ENCODE assay signal across 17 cellular contexts in genomic region chr12:58296818-58297217, GRCh38.
DNase-seq lines count a peak whose midpoint lies in the region; ATAC-seq, FAIRE-seq and TF ChIP-seq lines count a peak whose summit lies in the region.
"Had no signal": no experiment of that assay in that cellular context is flagged by ENCODE, and none has a peak within 500 bp of the region (broad histone marks: within the 10 kb centered on the region; RNA-seq: fewer than 3 reads in every experiment).

No MANE protein-coding gene starts in this region.

- no peaks in the 10 kb centered on the region for H3K27me3 Mint-ChIP-seq in astrocyte (ENCODE audit: low read depth, unreplicated experiment)
- H3K27me3 Mint-ChIP-seq in naive thymus-derived CD8-positive, alpha-beta T cell: peaks cover 3 to 38% (median 9%) of the 10 kb centered on the region in 5 donors

- intact Hi-C loops in left cardiac atrium (cut with DNase I): no loop called here

- H3K4me3 ChIP-seq in astrocyte (ENCODE audit: insufficient read depth, low read depth, low read length): no peak overlapping the region
- H3K4me3 ChIP-seq: GM12878, HAP-1 had no signal

- no peaks in the 10 kb centered on the region for H3K4me1 Mint-ChIP-seq in astrocyte (ENCODE audit: low read depth, unreplicated experiment)
- no peaks in the 10 kb centered on the region for H3K4me1 Mint-ChIP-seq in naive thymus-derived CD8-positive, alpha-beta T cell

- no peaks in the 10 kb centered on the region for H3K27me3 ChIP-seq in astrocyte (ENCODE audit: insufficient read depth, low read length)

- no peak overlapping the region for H3K4me2 ChIP-seq in astrocyte (ENCODE audit: low read length)

- FAIRE-seq in astrocyte (lab: Jason Lieb, UNC): no peak
- FAIRE-seq: GM12878, GM19239 had no signal

- no peaks in the 10 kb centered on the region for H3K36me3 Mint-ChIP-seq in astrocyte (ENCODE audit: low read depth, unreplicated experiment)
- no peaks in the 10 kb centered on the region for H3K36me3 Mint-ChIP-seq in naive thymus-derived CD8-positive, alpha-beta T cell

- H3K9me3 ChIP-seq in astrocyte (ENCODE audit: insufficient read depth, low read depth, low read length): no peaks in the 10 kb centered on the region
- H3K9me3 ChIP-seq: HAP-1 had no signal

- H3K36me3 ChIP-seq in astrocyte (ENCODE audit: insufficient read depth, low read length): no peaks in the 10 kb centered on the region
- H3K36me3 ChIP-seq: HAP-1 had no signal

- no peak for TF ChIP-seq CTCF in astrocyte (IDR thresholded peaks at IDR 0.05; ENCODE audit: insufficient read depth, low read depth, low read length)

- no peak overlapping the region for H3K4me3 Mint-ChIP-seq in astrocyte (ENCODE audit: unreplicated experiment)
- H3K4me3 Mint-ChIP-seq in naive thymus-derived CD8-positive, alpha-beta T cell: no peak overlapping the region
- H3K4me3 Mint-ChIP-seq: CD4-positive, alpha-beta T cell had no signal

- H3K27ac ChIP-seq in astrocyte (ENCODE audit: low read depth, low read length): no peak overlapping the region
- H3K27ac ChIP-seq: C4-2B, HL-60 had no signal

- H4K20me1 ChIP-seq in astrocyte (ENCODE audit: insufficient read depth, low read length): no peaks in the 10 kb centered on the region

- H3K9me3 Mint-ChIP-seq in astrocyte (ENCODE audit: unreplicated experiment): no peaks in the 10 kb centered on the region
- no peaks in the 10 kb centered on the region for H3K9me3 Mint-ChIP-seq in naive thymus-derived CD8-positive, alpha-beta T cell
- H3K9me3 Mint-ChIP-seq: CD4-positive, alpha-beta T cell had no signal

- H3K4me1 ChIP-seq in astrocyte (ENCODE audit: insufficient read depth, low read length): no peaks in the 10 kb centered on the region

- no peak overlapping the region for H3K27ac Mint-ChIP-seq in astrocyte (ENCODE audit: unreplicated experiment)
- H3K27ac Mint-ChIP-seq in naive thymus-derived CD8-positive, alpha-beta T cell: no peak overlapping the region
- H3K27ac Mint-ChIP-seq: CD4-positive, alpha-beta T cell had no signal

- no peaks in the 10 kb centered on the region for H3K79me2 ChIP-seq in astrocyte (ENCODE audit: insufficient read depth, low read length)

- DNase-seq in ELF-1 (ENCODE audit: low read depth, low spot score): peak; percentile 9
- peak; percentile 20 for DNase-seq in astrocyte (ENCODE audit: low read depth)
- peak; percentile 74 for DNase-seq in islet precursor cell
- no peak for DNase-seq in naive thymus-derived CD8-positive, alpha-beta T cell
- no peak for DNase-seq in activated naive CD4-positive, alpha-beta T cell treated with Interleukin-2 at 50 U/mL for 16 hours
- DNase-seq in left cardiac atrium: no peak
- DNase-seq: ACHN; AML-193; CD4-positive, alpha-beta T cell; DMS153; DMS79; GF-D8 had no signal

- ATAC-seq in naive thymus-derived CD8-positive, alpha-beta T cell: no peak
- ATAC-seq in left cardiac atrium: no peak
- ATAC-seq: GM12878 had no signal

- H2AFZ ChIP-seq in astrocyte (ENCODE audit: low read depth, low read length): no peak overlapping the region

- POLR2A ChIA-PET in naive thymus-derived CD8-positive, alpha-beta T cell (lab: Charles Lee): no interaction called here

- no peak overlapping the region for H3K9ac ChIP-seq in astrocyte (ENCODE audit: low read length)

Comparison
In these comparisons a context has a peak if more than half of its experiments do, and no peak if none do; other contexts are left out.
1. DNase-seq: peak in ELF-1 (single experiment), astrocyte (single experiment) and islet precursor cell (single experiment); none in naive thymus-derived CD8-positive, alpha-beta T cell (0 of 10), activated naive CD4-positive, alpha-beta T cell treated with Interleukin-2 at 50 U/mL for 16 hours (single experiment) and left cardiac atrium (single experiment).